Comparison of ENCODE assay signal across 11 cellular contexts in genomic region chr6:149342525-149342924, GRCh38. TPM values are rescaled to one million over a fixed set of nuclear protein-coding genes. Genes with fewer than 3 reads are reported as not detected.
DNase-seq lines count a peak whose midpoint lies in the region; ATAC-seq and TF ChIP-seq lines count a peak whose summit lies in the region.
"Had no signal": no experiment of that assay in that cellular context is flagged by ENCODE, and none has a peak within 500 bp of the region (broad histone marks: within the 10 kb centered on the region; RNA-seq: fewer than 3 reads in every experiment).

No MANE protein-coding gene starts in this region.

- H3K36me3 ChIP-seq in GM06990 (ENCODE audit: control insufficient read depth, insufficient read depth, low read length), result no peaks in the 10 kb centered on the region
- no peaks in the 10 kb centered on the region; the same call in 1 of the 2 replicates for H3K36me3 ChIP-seq in SJCRH30
- H3K36me3 ChIP-seq: ovary had no signal

- ATAC-seq in GM19395 (IDR thresholded peaks at IDR 0.05; ENCODE audit: unreplicated experiment) (peak; percentile 80), HG03103 (IDR thresholded peaks at IDR 0.05; ENCODE audit: low read depth, unreplicated experiment) (peak; percentile 69)
- peak; percentile 37 for ATAC-seq in activated T-helper 17 cell treated with anti-CD3 and anti-CD28 coated beads, Interleukin-2, amount 50 U/mL, for 72 hours (replicated peaks)
- ATAC-seq: HepG2 had no signal

- peak overlapping the region; percentile 77 for H3K4me3 Mint-ChIP-seq in activated T-helper 17 cell treated with anti-CD3 and anti-CD28 coated beads, Interleukin-2, amount 50 U/mL, for 72 hours
- H3K4me3 Mint-ChIP-seq in HFFc6, result no peak overlapping the region

- H3K9me3 ChIP-seq in SJCRH30 (replicated peaks), result no peaks in the 10 kb centered on the region
- H3K9me3 ChIP-seq: ovary had no signal

- no peak overlapping the region for H3K27ac ChIP-seq in SJCRH30
- H3K27ac ChIP-seq: ovary had no signal

- TF ChIP-seq CTCF in GM06990 (IDR thresholded peaks at IDR 0.05; ENCODE audit: insufficient read depth, low read length, poor library complexity, severe bottlenecking) (no peak), HFFc6 (IDR thresholded peaks at IDR 0.05) (no peak)

- peaks cover 9% of the 10 kb centered on the region for H3K4me1 ChIP-seq in SJCRH30

- no peaks in the 10 kb centered on the region for H3K9me3 Mint-ChIP-seq in activated T-helper 17 cell treated with anti-CD3 and anti-CD28 coated beads, Interleukin-2, amount 50 U/mL, for 72 hours
- no peaks in the 10 kb centered on the region for H3K9me3 Mint-ChIP-seq in HFFc6

- H3K4me3 ChIP-seq in GM06990 (replicated peaks; ENCODE audit: low read depth, low read length) (no peak overlapping the region), SJCRH30 (no peak overlapping the region)
- H3K4me3 ChIP-seq: ovary had no signal

- H3K4me1 Mint-ChIP-seq in activated T-helper 17 cell treated with anti-CD3 and anti-CD28 coated beads, Interleukin-2, amount 50 U/mL, for 72 hours, result peaks cover 59% of the 10 kb centered on the region
- H3K4me1 Mint-ChIP-seq in HFFc6 (ENCODE audit: low read depth), result peaks cover 62% of the 10 kb centered on the region

- H3K36me3 Mint-ChIP-seq in activated T-helper 17 cell treated with anti-CD3 and anti-CD28 coated beads, Interleukin-2, amount 50 U/mL, for 72 hours (ENCODE audit: low read depth), result peaks cover 91% of the 10 kb centered on the region
- peaks cover 16% of the 10 kb centered on the region for H3K36me3 Mint-ChIP-seq in HFFc6 (ENCODE audit: low read depth)

- H3K27me3 ChIP-seq in GM06990 (replicated peaks; ENCODE audit: control insufficient read depth, insufficient read depth, low read length), result no peaks in the 10 kb centered on the region
- no peaks in the 10 kb centered on the region for H3K27me3 ChIP-seq in SJCRH30
- H3K27me3 ChIP-seq: ovary had no signal

- H3K27ac Mint-ChIP-seq in activated T-helper 17 cell treated with anti-CD3 and anti-CD28 coated beads, Interleukin-2, amount 50 U/mL, for 72 hours, result peak overlapping the region; percentile 97
- no peak overlapping the region; the same call in 1 of the 2 replicates for H3K27ac Mint-ChIP-seq in HFFc6

- DNase-seq in GM06990 (ENCODE audit: extremely low read depth, insufficient read length) (peak; percentile 39), COLO829 (ENCODE audit: low spot score) (no peak), SJCRH30 (no peak), HFFc6 (no peak)
- DNase-seq in stimulated activated naive CD4-positive, alpha-beta T cell (lab: John Stamatoyannopoulos, UW), result no peak
- DNase-seq: ovary, T1000 had no signal

- no peaks in the 10 kb centered on the region for H3K27me3 Mint-ChIP-seq in activated T-helper 17 cell treated with anti-CD3 and anti-CD28 coated beads, Interleukin-2, amount 50 U/mL, for 72 hours
- H3K27me3 Mint-ChIP-seq in HFFc6 (ENCODE audit: insufficient read depth), result no peaks in the 10 kb centered on the region

RNA-seq across cellular contexts. Expression of gene TAB2, which starts 25.0 kb away (rescaled TPM):
- total RNA-seq in activated T-helper 17 cell treated with anti-CD3 and anti-CD28 coated beads, Interleukin-2, amount 50 U/mL, for 72 hours, result 100 to 1,000 TPM; 164 to 185 TPM
- total RNA-seq in SJCRH30 (2014; rRNA removed; shearing (Covaris generic)), result 33.8 and 37.6 TPM in 2 replicates
- total RNA-seq in HFFc6 (2021; fragmentation: NEBNext Ultra II Directional; extraction: Animal tissue kit (Norgen Biotek cat#: 25700)), result 10 to 100 TPM; 37.8 to 50.6 (median 44.5) TPM

RNA-seq across cellular contexts. Expression of gene SUMO4, which starts 57.5 kb away (rescaled TPM):
- total RNA-seq in activated T-helper 17 cell treated with anti-CD3 and anti-CD28 coated beads, Interleukin-2, amount 50 U/mL, for 72 hours, result 10 to 100 TPM; 16.0 to 16.4 TPM
- total RNA-seq in SJCRH30 (2014; rRNA removed; shearing (Covaris generic)), result 1.1 and 1.5 TPM in 2 replicates
- total RNA-seq in HFFc6 (2021; fragmentation: NEBNext Ultra II Directional; extraction: Animal tissue kit (Norgen Biotek cat#: 25700)), result under 1 TPM; 0.28 to 0.63 (median 0.32) TPM
